ENCODE assay signal across 9 cellular contexts in the genomic region with DNA sequence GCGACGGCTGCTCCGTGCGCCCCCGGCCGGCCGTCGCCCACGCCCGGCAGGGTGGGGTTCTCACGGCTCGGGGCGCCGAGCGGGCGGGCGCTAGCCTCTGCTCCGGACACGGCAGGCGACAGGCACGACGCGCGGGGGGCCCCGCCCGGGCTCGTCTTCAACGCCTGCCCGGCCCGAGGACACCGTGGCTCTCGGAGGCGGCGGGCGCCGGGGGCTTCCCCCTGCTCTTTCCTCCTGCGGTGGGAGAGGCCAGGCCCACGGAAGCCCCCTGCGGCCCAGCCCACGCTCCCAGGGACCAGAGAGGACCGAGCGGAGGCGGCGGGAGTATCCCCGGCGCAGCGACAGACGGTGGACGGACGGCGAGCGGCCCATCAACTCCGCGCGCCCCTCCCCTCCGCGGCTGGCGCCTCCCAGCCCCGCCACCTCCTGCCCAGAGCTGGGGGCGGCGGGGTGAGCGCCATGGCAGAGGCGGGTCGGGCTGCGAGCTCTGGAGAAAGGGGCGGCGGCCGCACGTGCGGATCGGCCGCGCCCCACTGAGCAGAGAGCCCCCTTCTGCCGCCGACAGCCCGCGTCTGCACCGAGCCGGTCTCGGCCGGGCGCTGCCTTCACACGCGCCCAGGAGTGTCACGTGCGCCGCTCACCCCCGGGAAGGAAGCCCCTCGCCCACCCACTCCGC. TPM values are rescaled to one million over a fixed set of nuclear protein-coding genes. Genes with fewer than 3 reads are reported as not detected.
DNase-seq lines count a peak whose midpoint lies in the region; ATAC-seq and TF ChIP-seq lines count a peak whose summit lies in the region.
"Had no signal": no experiment of that assay in that cellular context is flagged by ENCODE, and none has a peak within 500 bp of the region (broad histone marks: within the 10 kb centered on the region; RNA-seq: fewer than 3 reads in every experiment).

A gene (minus strand): TSS at position 347 of the 676 bp plus-strand sequence. CDS start 386 bp downstream, outside the sequence.
A gene with protein sequence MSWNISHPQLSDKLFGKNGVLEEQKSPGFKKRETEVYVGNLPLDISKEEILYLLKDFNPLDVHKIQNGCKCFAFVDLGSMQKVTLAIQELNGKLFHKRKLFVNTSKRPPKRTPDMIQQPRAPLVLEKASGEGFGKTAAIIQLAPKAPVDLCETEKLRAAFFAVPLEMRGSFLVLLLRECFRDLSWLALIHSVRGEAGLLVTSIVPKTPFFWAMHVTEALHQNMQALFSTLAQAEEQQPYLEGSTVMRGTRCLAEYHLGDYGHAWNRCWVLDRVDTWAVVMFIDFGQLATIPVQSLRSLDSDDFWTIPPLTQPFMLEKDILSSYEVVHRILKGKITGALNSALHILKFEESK (plus strand): TSS at position 154 of the 676 bp plus-strand sequence. CDS start 4,685 bp downstream, outside the sequence.

- DNase-seq in activated CD8-positive, alpha-beta memory T cell treated with anti-CD3 and anti-CD28 coated beads for 24 hours: peak; percentile 67
- no peak for DNase-seq in activated CD8-positive, alpha-beta memory T cell treated with anti-CD3 and anti-CD28 coated beads, Interleukin-2, amount 10 ng/mL, durations not matched to agents 7 days and 5 days
- peak; percentile 3 for DNase-seq in effector CD8-positive, alpha-beta T cell (lab: John Stamatoyannopoulos, UW)
- DNase-seq in mucosa of descending colon (peak in 2 of 3 donors; percentile 32 to 50), upper lobe of left lung (peak; percentile 29 to 92), GOT3 (lab: John Stamatoyannopoulos, UW) (no peak)

- H3K9me3 ChIP-seq in mucosa of descending colon (no peaks in the 10 kb centered on the region), upper lobe of left lung (peaks cover 0 to 5% (median 2%) of the 10 kb centered on the region in 4 donors)

- H3K27ac ChIP-seq in upper lobe of left lung: peak within 1 kb of the TSS; percentile 77 to 86 (median 84)

- no peak for TF ChIP-seq CTCF in mucosa of descending colon (IDR thresholded peaks at IDR 0.05)
- TF ChIP-seq CTCF in upper lobe of left lung (IDR thresholded peaks at IDR 0.05): no peak

- TF ChIP-seq POLR2A in upper lobe of left lung (IDR thresholded peaks at IDR 0.05): peak in 1 of 4 donors; percentile 4

- whole genome bisulfite sequencing in upper lobe of left lung, 2 donors: 4 to 6% methylated on average over 29 to 33 of the region's 90 CpGs

- peaks cover 4% of the 10 kb centered on the region for H3K4me1 Mint-ChIP-seq in activated CD8-positive, alpha-beta memory T cell treated with anti-CD3 and anti-CD28 coated beads, Interleukin-2, amount 10 ng/mL, durations not matched to agents 7 days and 5 days

- intact Hi-C loops in mucosa of descending colon (cut with DNase I, micrococcal nuclease): no loop called here

- H3K27me3 Mint-ChIP-seq in activated CD8-positive, alpha-beta memory T cell treated with anti-CD3 and anti-CD28 coated beads, Interleukin-2, amount 10 ng/mL, durations not matched to agents 7 days and 5 days: peaks cover 72% of the 10 kb centered on the region

- no peak within 1 kb of the TSS for H3K27ac Mint-ChIP-seq in activated CD8-positive, alpha-beta memory T cell treated with anti-CD3 and anti-CD28 coated beads, Interleukin-2, amount 10 ng/mL, durations not matched to agents 7 days and 5 days

- ATAC-seq in activated CD8-positive, alpha-beta memory T cell treated with anti-CD3 and anti-CD28 coated beads, Interleukin-2, amount 10 ng/mL, durations not matched to agents 7 days and 5 days: no peak
- ATAC-seq in mucosa of descending colon (peak; percentile 54), upper lobe of left lung (ENCODE audit: low FRiP score in 2 of 2) (peak; percentile 73 to 88), HG03565 (IDR thresholded peaks at IDR 0.05; ENCODE audit: unreplicated experiment) (no peak), GM18867 (IDR thresholded peaks at IDR 0.05; ENCODE audit: unreplicated experiment) (no peak)

- H3K36me3 ChIP-seq in mucosa of descending colon (ENCODE audit: low read depth): no peaks in the 10 kb centered on the region
- H3K36me3 ChIP-seq in upper lobe of left lung: peaks cover 0 to 5% (median 0%) of the 10 kb centered on the region in 4 donors

- TF ChIP-seq EP300 in upper lobe of left lung (IDR thresholded peaks at IDR 0.05): no peak

- peaks cover 0 to 17% (median 8%) of the 10 kb centered on the region in 4 donors for H3K27me3 ChIP-seq in upper lobe of left lung

- no peak within 1 kb of the TSS for H3K4me3 ChIP-seq in mucosa of descending colon
- peak within 1 kb of the TSS; percentile 41 to 60 (median 58) for H3K4me3 ChIP-seq in upper lobe of left lung

- peaks cover 8% of the 10 kb centered on the region for H3K4me1 ChIP-seq in mucosa of descending colon (ENCODE audit: low read depth)
- peaks cover 14 to 44% (median 35%) of the 10 kb centered on the region in 4 donors for H3K4me1 ChIP-seq in upper lobe of left lung

- peaks cover 2% of the 10 kb centered on the region for H3K36me3 Mint-ChIP-seq in activated CD8-positive, alpha-beta memory T cell treated with anti-CD3 and anti-CD28 coated beads, Interleukin-2, amount 10 ng/mL, durations not matched to agents 7 days and 5 days

- no peaks in the 10 kb centered on the region for H3K9me3 Mint-ChIP-seq in activated CD8-positive, alpha-beta memory T cell treated with anti-CD3 and anti-CD28 coated beads, Interleukin-2, amount 10 ng/mL, durations not matched to agents 7 days and 5 days (ENCODE audit: low read depth)

- CTCF ChIA-PET in activated CD8-positive, alpha-beta memory T cell treated with anti-CD3 and anti-CD28 coated beads, Interleukin-2, amount 10 ng/mL, durations not matched to agents 7 days and 5 days (lab: Charles Lee): no interaction called here

- no peak within 1 kb of the TSS for H3K4me3 Mint-ChIP-seq in activated CD8-positive, alpha-beta memory T cell treated with anti-CD3 and anti-CD28 coated beads, Interleukin-2, amount 10 ng/mL, durations not matched to agents 7 days and 5 days

RNA-seq across cellular contexts. Expression of the first gene that starts in this region (rescaled TPM):
- not detected for total RNA-seq in activated CD8-positive, alpha-beta memory T cell treated with anti-CD3 and anti-CD28 coated beads, Interleukin-2, amount 10 ng/mL, durations not matched to agents 7 days and 5 days
- total RNA-seq in mucosa of descending colon (1 to 10 TPM; 3.6 to 7.7 (median 6.0) TPM), upper lobe of left lung (10 to 100 TPM; 25.8 to 55.4 (median 29.5) TPM)
- total RNA-seq: myocyte had no signal

RNA-seq across cellular contexts. Expression of the second gene that starts in this region (rescaled TPM):
- not detected for total RNA-seq in activated CD8-positive, alpha-beta memory T cell treated with anti-CD3 and anti-CD28 coated beads, Interleukin-2, amount 10 ng/mL, durations not matched to agents 7 days and 5 days
- total RNA-seq in mucosa of descending colon (1 to 10 TPM in 1 of 3 donors, under 1 TPM in 2; 0.65 to 2.0 (median 0.72) TPM), upper lobe of left lung (10 to 100 TPM in 4 of 6 donors, 1 to 10 TPM in 2; 6.2 to 47.1 (median 12.6) TPM)
- total RNA-seq: myocyte had no signal

Comparison
In these comparisons a context has a peak if more than half of its experiments do, and no peak if none do; other contexts are left out.
1. RNA of the first gene that starts in this region (total RNA-seq): 25.8 to 55.4 TPM in upper lobe of left lung and 3.6 to 7.7 TPM in mucosa of descending colon; not detected in activated CD8-positive, alpha-beta memory T cell treated with anti-CD3 and anti-CD28 coated beads, Interleukin-2, amount 10 ng/mL, durations not matched to agents 7 days and 5 days; every median in the first group is over 4 times any median in the second.
2. DNase-seq: peak in activated CD8-positive, alpha-beta memory T cell treated with anti-CD3 and anti-CD28 coated beads for 24 hours (single experiment), effector CD8-positive, alpha-beta T cell (single experiment), mucosa of descending colon (2 of 3) and upper lobe of left lung (2 of 2); none in activated CD8-positive, alpha-beta memory T cell treated with anti-CD3 and anti-CD28 coated beads, Interleukin-2, amount 10 ng/mL, durations not matched to agents 7 days and 5 days (single experiment) and GOT3 (single experiment).
3. ATAC-seq: peak in mucosa of descending colon (single experiment) and upper lobe of left lung (2 of 2); none in activated CD8-positive, alpha-beta memory T cell treated with anti-CD3 and anti-CD28 coated beads, Interleukin-2, amount 10 ng/mL, durations not matched to agents 7 days and 5 days (single experiment), HG03565 (single experiment) and GM18867 (single experiment).